17 cellular contexts compared by ENCODE assay signal in genomic region chr2:180657054-180657453, GRCh38.
A peak's percentile ranks its signal among the peaks of the same experiment; 100 is the strongest.
DNase-seq lines count a peak whose midpoint lies in the region; ATAC-seq, FAIRE-seq and TF ChIP-seq lines count a peak whose summit lies in the region.
"Had no signal": no experiment of that assay in that cellular context is flagged by ENCODE, and none has a peak within 500 bp of the region (broad histone marks: within the 10 kb centered on the region; RNA-seq: fewer than 3 reads in every experiment).

No MANE protein-coding gene starts in this region.

- no peak overlapping the region for H3K27ac ChIP-seq in endothelial cell of umbilical vein (ENCODE audit: insufficient read depth, low read depth, low read length)
- H3K27ac ChIP-seq in mesenchymal stem cell (ENCODE audit: low read length, poor library complexity, severe bottlenecking), result peak overlapping the region; percentile 14

- WGBS in mesenchymal stem cell, result 23% methylated on average over 1 of the region's 1 CpG

- H3K9me3 ChIP-seq in endothelial cell of umbilical vein (replicated peaks; ENCODE audit: control insufficient read depth, insufficient read depth, low read length) (no peaks in the 10 kb centered on the region), mesenchymal stem cell (ENCODE audit: control insufficient read depth, low read length) (no peaks in the 10 kb centered on the region)

- no peaks in the 10 kb centered on the region for H3K79me2 ChIP-seq in endothelial cell of umbilical vein (ENCODE audit: control insufficient read depth, insufficient read depth, low read length)

- no peak overlapping the region for H3K18ac ChIP-seq in mesenchymal stem cell (ENCODE audit: low read depth in 1 of 2, low read length in 2 of 2)

- no peak for TF ChIP-seq POLR2A in endothelial cell of umbilical vein (IDR thresholded peaks at IDR 0.05; ENCODE audit: low read depth, low read length)

- H2BK5ac ChIP-seq in mesenchymal stem cell (ENCODE audit: low read depth, low read length, poor library complexity, severe bottlenecking), result no peak overlapping the region

- CTCF ChIA-PET in endothelial cell of umbilical vein (lab: Charles Lee), result no interaction called here

- dilution Hi-C loops in endothelial cell of umbilical vein (cut with MboI; ENCODE audit: extremely low pct_ligation_motif_present, low sequenced_read_pairs), result no loop called here

- DNase-seq in Daoy (ENCODE audit: low read depth) (peak; percentile 84), OCI-M1 (lab: John Stamatoyannopoulos, UW) (peak; percentile 18), endothelial cell of umbilical vein (ENCODE audit: low read depth, low spot score) (no peak), mesenchymal stem cell (peak; percentile 55), iPS-NIHi11 (ENCODE audit: low spot score) (no peak)
- DNase-seq in activated CD4-positive, alpha-beta T cell treated with anti-CD3 and anti-CD28 coated beads for 1 hour, result no peak
- DNase-seq: activated CD4-positive, alpha-beta T cell treated with anti-CD3 and anti-CD28 coated beads for 36 hours; activated T-cell treated with anti-CD3 and anti-CD28 coated beads, Interleukin-2, amount 50 U/mL, for 4 hours; DMS 273 treated with DMSO at 0.1 percent for 48 hours; NCI-H1048; NCI-H510A treated with DMSO at 0.1 percent for 48 hours; posterior cingulate gyrus; stimulated activated CD4-positive, alpha-beta T cell treated with anti-CD3 and anti-CD28 coated beads, Interleukin-15, amount 100 ng/mL, for 24 hours; substantia nigra had no signal

- H3K23ac ChIP-seq in mesenchymal stem cell (ENCODE audit: low read length in 2 of 2), result no peak overlapping the region

- H3K79me1 ChIP-seq in mesenchymal stem cell (replicated peaks; ENCODE audit: low read length, poor library complexity, severe bottlenecking), result no peaks in the 10 kb centered on the region

- H3K9ac ChIP-seq in endothelial cell of umbilical vein (replicated peaks; ENCODE audit: extremely low read depth, insufficient read depth, low read length) (no peak overlapping the region), mesenchymal stem cell (ENCODE audit: low read length) (no peak overlapping the region)

- H3K4me2 ChIP-seq in endothelial cell of umbilical vein (ENCODE audit: insufficient read depth, low read length) (no peak overlapping the region), mesenchymal stem cell (ENCODE audit: low read length, poor library complexity, severe bottlenecking) (no peak overlapping the region)

- H3K4ac ChIP-seq in mesenchymal stem cell (ENCODE audit: low read depth in 1 of 2, low read length in 2 of 2), result no peak overlapping the region

- no peaks in the 10 kb centered on the region for H3K4me1 ChIP-seq in endothelial cell of umbilical vein (ENCODE audit: control insufficient read depth, extremely low read depth, insufficient read depth, low read length)
- H3K4me1 ChIP-seq in mesenchymal stem cell (ENCODE audit: control insufficient read depth, insufficient read depth, low read depth, low read length), result peaks cover 2% of the 10 kb centered on the region

- H3K36me3 ChIP-seq in endothelial cell of umbilical vein (ENCODE audit: control insufficient read depth in 2 of 2, extremely low read depth in 1 of 2, insufficient read depth in 2 of 2, low read length in 2 of 2) (no peaks in the 10 kb centered on the region), mesenchymal stem cell (ENCODE audit: control insufficient read depth in 1 of 2, insufficient read depth in 2 of 2, low read depth in 1 of 2, low read length in 2 of 2) (no peaks in the 10 kb centered on the region)

- H3K4me3 ChIP-seq in endothelial cell of umbilical vein (replicated peaks in 1 of 3; ENCODE audit: insufficient read depth in 1 of 3, low read depth in 1 of 3, low read length in 3 of 3) (no peak overlapping the region), mesenchymal stem cell (ENCODE audit: insufficient read depth in 1 of 2, low read depth in 1 of 2, low read length in 2 of 2) (no peak overlapping the region)

- H4K20me1 ChIP-seq in endothelial cell of umbilical vein (replicated peaks; ENCODE audit: control insufficient read depth, extremely low read depth, insufficient read depth, low read length), result no peaks in the 10 kb centered on the region

- H3K14ac ChIP-seq in mesenchymal stem cell (ENCODE audit: low read length in 2 of 2), result no peak overlapping the region

- BruUV-seq in endothelial cell of umbilical vein (replicated peaks; lab: Mats Ljungman, UMichigan), result no TSS peak

- no peak overlapping the region for H2BK12ac ChIP-seq in mesenchymal stem cell (ENCODE audit: low read length in 2 of 2)

- POLR2A ChIA-PET in endothelial cell of umbilical vein (lab: Charles Lee), result no interaction called here

- FAIRE-seq in endothelial cell of umbilical vein (lab: Jason Lieb, UNC), result no peak
- FAIRE-seq: HepG2 had no signal

- no peak overlapping the region for H4K91ac ChIP-seq in mesenchymal stem cell (ENCODE audit: low read length)

- no peak for ATAC-seq in GM18517 (IDR thresholded peaks at IDR 0.05; ENCODE audit: unreplicated experiment)
- ATAC-seq in HG03442 (IDR thresholded peaks at IDR 0.05; ENCODE audit: unreplicated experiment), result no peak
- ATAC-seq: HepG2 had no signal

- intact Hi-C loops in endothelial cell of umbilical vein (cut with micrococcal nuclease), result no loop called here

- H4K8ac ChIP-seq in mesenchymal stem cell (ENCODE audit: low read length), result no peak overlapping the region

- H3K9me1 ChIP-seq in endothelial cell of umbilical vein (replicated peaks; ENCODE audit: control insufficient read depth, extremely low read depth, insufficient read depth, low read length), result no peaks in the 10 kb centered on the region

- no peak overlapping the region for H2BK15ac ChIP-seq in mesenchymal stem cell (ENCODE audit: low read depth, poor library complexity, severe bottlenecking)

- H2BK120ac ChIP-seq in mesenchymal stem cell (ENCODE audit: low read depth, low read length), result no peak overlapping the region

- H2AK5ac ChIP-seq in mesenchymal stem cell (ENCODE audit: low read length, severe bottlenecking), result no peak overlapping the region

- TF ChIP-seq CTCF in endothelial cell of umbilical vein (IDR thresholded peaks at IDR 0.05; ENCODE audit: extremely low read depth in 1 of 2, insufficient read depth in 1 of 2, low read depth in 1 of 2, low read length in 2 of 2), result no peak

- H2AFZ ChIP-seq in endothelial cell of umbilical vein (ENCODE audit: low read depth, low read length) (no peak overlapping the region), mesenchymal stem cell (ENCODE audit: low read depth, low read length) (no peak overlapping the region)

- H3K27me3 ChIP-seq in endothelial cell of umbilical vein (ENCODE audit: control insufficient read depth in 2 of 2, insufficient read depth in 2 of 2, low read length in 2 of 2) (no peaks in the 10 kb centered on the region), mesenchymal stem cell (ENCODE audit: control insufficient read depth in 1 of 2, insufficient read depth in 1 of 2, low read length in 2 of 2) (no peaks in the 10 kb centered on the region)

TF ChIP-seq in endothelial cell of umbilical vein, 7 proteins besides CTCF, POLR2A, EP300 and RAD21:
- TF ChIP-seq JUN (IDR thresholded peaks at IDR 0.05; ENCODE audit: borderline replicate concordance, insufficient read depth, insufficient read length, low read depth), result no peak
- peak; percentile 38 for TF ChIP-seq GATA2 (IDR thresholded peaks at IDR 0.05; ENCODE audit: insufficient read depth, insufficient read length, low read depth, low read length)
- TF ChIP-seq EZH2 (IDR thresholded peaks at IDR 0.05; ENCODE audit: borderline replicate concordance, low read depth, low read length, severe bottlenecking), result no peak
TF ChIP-seq in endothelial cell of umbilical vein: peak in this region for 1.

Comparison
In these comparisons a context has a peak if more than half of its experiments do, and no peak if none do; other contexts are left out.
1. DNase-seq: peak in Daoy (single experiment), OCI-M1 (single experiment) and mesenchymal stem cell (single experiment); none in endothelial cell of umbilical vein (single experiment), activated CD4-positive, alpha-beta T cell treated with anti-CD3 and anti-CD28 coated beads for 1 hour (single experiment) and iPS-NIHi11 (single experiment).